In the genomic region with DNA sequence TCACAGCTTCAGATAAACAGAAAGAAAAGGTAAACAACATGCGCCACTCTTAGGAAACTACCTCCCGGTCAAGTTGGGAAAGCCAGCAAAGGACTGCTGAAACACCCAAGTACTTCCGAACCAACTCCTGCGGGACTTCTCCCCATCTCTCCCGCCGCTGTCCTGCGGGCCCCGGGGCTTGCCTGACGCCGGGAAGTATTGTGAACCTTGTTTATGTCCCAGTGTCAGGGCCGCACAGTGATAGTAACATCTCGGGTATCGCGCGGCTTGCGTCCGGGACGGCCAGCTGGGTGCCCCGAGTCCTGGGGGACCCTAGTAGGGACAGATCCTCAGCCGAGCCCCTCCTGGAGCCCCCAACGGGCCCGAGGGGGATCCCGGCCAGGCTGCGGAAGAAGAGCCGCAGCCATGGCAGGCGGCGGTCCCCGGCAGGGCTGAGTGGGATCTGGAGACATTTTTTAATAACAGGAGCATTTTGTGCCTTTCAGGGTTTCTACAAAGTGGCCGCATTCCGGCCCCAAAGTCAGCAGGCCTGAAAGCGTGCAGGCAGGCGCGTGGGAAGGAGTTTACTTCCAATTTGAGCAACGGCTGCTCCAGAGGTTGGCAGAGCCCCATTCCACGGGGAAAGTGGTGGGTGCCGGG, we compare ENCODE assay signal across 8 cellular contexts. TPM values are rescaled to one million over a fixed set of nuclear protein-coding genes. Genes with fewer than 3 reads are reported as not detected.
A peak's percentile ranks its signal among the peaks of the same experiment; 100 is the strongest.
DNase-seq lines count a peak whose midpoint lies in the region; ATAC-seq and TF ChIP-seq lines count a peak whose summit lies in the region.

No MANE protein-coding gene starts in this region.

- H3K27me3 ChIP-seq in muscle layer of colon (ENCODE audit: control insufficient read depth in 1 of 2, insufficient read depth in 2 of 2, low read length in 2 of 2) (no peaks in the 10 kb centered on the region), stomach smooth muscle (ENCODE audit: control insufficient read depth in 1 of 2, insufficient read depth in 2 of 2, low read length in 2 of 2) (no peaks in the 10 kb centered on the region)

- H3K27ac ChIP-seq in muscle layer of colon (ENCODE audit: low read depth, low read length) = peak overlapping the region; percentile 98
- H3K27ac ChIP-seq in stomach smooth muscle (ENCODE audit: low read length) = peak overlapping the region; percentile 94

- TF ChIP-seq CTCF in GM12865 (IDR thresholded peaks at IDR 0.05; ENCODE audit: insufficient read depth, low read depth, low read length, missing control alignments) (no peak), epithelial cell of proximal tubule (conservative IDR thresholded peaks at IDR 0.05; ENCODE audit: low read depth, low read length) (no peak)

- H3K9ac ChIP-seq in muscle layer of colon (ENCODE audit: low read length) (peak overlapping the region; percentile 69), stomach smooth muscle (ENCODE audit: low read length in 2 of 2) (peak overlapping the region; percentile 94 to 97)

- H3K36me3 ChIP-seq in muscle layer of colon (ENCODE audit: insufficient read depth, low read length) = peaks cover 3% of the 10 kb centered on the region
- peaks cover 0 to 5% of the 10 kb centered on the region in 2 donors for H3K36me3 ChIP-seq in stomach smooth muscle (ENCODE audit: control insufficient read depth in 2 of 2, insufficient read depth in 2 of 2, low read length in 2 of 2)

- H3K9me3 ChIP-seq in muscle layer of colon (ENCODE audit: low read length) (no peaks in the 10 kb centered on the region), stomach smooth muscle (ENCODE audit: control insufficient read depth in 2 of 2, low read length in 2 of 2) (no peaks in the 10 kb centered on the region)

- ATAC-seq in HG02571 (IDR thresholded peaks at IDR 0.05; ENCODE audit: unreplicated experiment) = peak; percentile 18

- H3K4me3 ChIP-seq in GM12865 (ENCODE audit: low read depth, low read length) (peak overlapping the region; percentile 91), epithelial cell of proximal tubule (ENCODE audit: low read depth, low read length) (peak overlapping the region; percentile 83), muscle layer of colon (ENCODE audit: low read depth in 1 of 2, low read length in 2 of 2) (peak overlapping the region; percentile 97 to 98), stomach smooth muscle (ENCODE audit: low read length in 2 of 2) (peak overlapping the region; percentile 84 to 88)

- DNase-seq in GM12865 (ENCODE audit: low read depth) = peak; percentile 68
- DNase-seq in NCI-H460 (ENCODE audit: extremely low read depth, low read depth) = peak; percentile 36
- peak; percentile 24 for DNase-seq in activated CD8-positive, alpha-beta memory T cell treated with anti-CD3 and anti-CD28 coated beads, Interleukin-2, amount 50 U/mL, for 4 hours
- no peak for DNase-seq in epithelial cell of proximal tubule (ENCODE audit: low read depth)
- DNase-seq in NCI-H510A (lab: John Stamatoyannopoulos, UW) = no peak

- H3K4me1 ChIP-seq in muscle layer of colon (ENCODE audit: insufficient read depth, low read length) = peaks cover 14% of the 10 kb centered on the region
- H3K4me1 ChIP-seq in stomach smooth muscle (ENCODE audit: control insufficient read depth, insufficient read depth, low read length) = peaks cover 11% of the 10 kb centered on the region

RNA-seq across cellular contexts. Expression of a gene that starts 0.7 kb away (rescaled TPM):
- 42.0 and 55.4 TPM in 2 replicates for total RNA-seq in NCI-H460 (2014; rRNA removed; shearing (Covaris generic))
- polyA plus RNA-seq in NCI-H460 (2014; cell fraction: nucleus; rRNA removed) = 25.7 and 61.5 TPM in 2 replicates
- 20.0 and 24.3 TPM in 2 replicates for total RNA-seq in epithelial cell of proximal tubule

RNA-seq across cellular contexts. Expression of a gene that starts 26.8 kb away (rescaled TPM):
- total RNA-seq in NCI-H460 (2014; rRNA removed; shearing (Covaris generic)) = not detected in 2 replicates
- not detected in 2 replicates for polyA plus RNA-seq in NCI-H460 (2014; cell fraction: nucleus; rRNA removed)
- total RNA-seq in epithelial cell of proximal tubule = not detected in 2 replicates

RNA-seq across cellular contexts. Expression of a gene that starts 50.8 kb away (rescaled TPM):
- 18.6 and 20.1 TPM in 2 replicates for total RNA-seq in NCI-H460 (2014; rRNA removed; shearing (Covaris generic))
- polyA plus RNA-seq in NCI-H460 (2014; cell fraction: nucleus; rRNA removed) = 11.5 and 31.0 TPM in 2 replicates
- total RNA-seq in epithelial cell of proximal tubule = 24.6 and 26.3 TPM in 2 replicates

Comparison
In these comparisons a context has a peak if more than half of its experiments do, and no peak if none do; other contexts are left out.
1. DNase-seq: peak in GM12865 (single experiment), NCI-H460 (single experiment) and activated CD8-positive, alpha-beta memory T cell treated with anti-CD3 and anti-CD28 coated beads, Interleukin-2, amount 50 U/mL, for 4 hours (single experiment); none in epithelial cell of proximal tubule (single experiment) and NCI-H510A (single experiment).
2. Peak in every context shown above with its lines, with median percentiles within 50 percentile points of each other: H3K4me3 ChIP-seq.